ENCODE assay signal across 8 cellular contexts in the genomic region with DNA sequence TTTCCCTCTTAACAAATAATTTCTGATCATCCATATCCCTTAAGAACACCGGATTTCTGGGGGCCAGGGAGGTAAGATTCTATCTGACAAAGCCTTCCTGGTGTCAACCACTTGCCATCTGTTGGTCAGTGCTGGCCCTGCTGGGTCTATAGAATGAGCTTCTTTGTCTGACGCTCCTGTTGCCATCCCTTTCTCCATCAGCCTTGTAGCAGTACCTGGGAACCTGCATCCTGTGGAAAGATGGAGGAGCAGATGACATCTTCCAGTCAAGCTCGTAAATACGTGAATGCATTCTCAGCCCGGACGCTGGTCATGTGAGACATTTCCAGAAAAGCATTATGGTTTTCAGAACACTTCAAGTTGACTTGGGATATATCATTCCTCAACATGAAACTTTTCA. TPM values are rescaled to one million over a fixed set of nuclear protein-coding genes. Genes with fewer than 3 reads are reported as not detected.
"Had no signal": no experiment of that assay in that cellular context is flagged by ENCODE, and none has a peak within 500 bp of the region (broad histone marks: within the 10 kb centered on the region; RNA-seq: fewer than 3 reads in every experiment).

No MANE protein-coding gene starts in this region.

- H3K27ac Mint-ChIP-seq: IgD-negative memory B cell had no signal

- ATAC-seq: HepG2 had no signal

- H3K27ac ChIP-seq: HL-60, KMS-11 had no signal

- H3K9me3 Mint-ChIP-seq: IgD-negative memory B cell had no signal

- H3K9ac ChIP-seq: KMS-11 had no signal

- FAIRE-seq: HepG2, HTR-8/SVneo had no signal

- DNase-seq: IMR-90, KBM-7, KG1 had no signal

- H3K4me2 ChIP-seq: KMS-11 had no signal

- H3K4me3 Mint-ChIP-seq: IgD-negative memory B cell had no signal

- H3K36me3 Mint-ChIP-seq: IgD-negative memory B cell had no signal

- H3K4me1 Mint-ChIP-seq: IgD-negative memory B cell had no signal

RNA-seq across cellular contexts. Expression of a gene that starts 36.6 kb away (rescaled TPM):
- polyA plus RNA-seq: IgD-negative memory B cell had no signal
